ENCODE assay signal across 21 cellular contexts in genomic region chr3:81622395-81622794, GRCh38.
"Had no signal": no experiment of that assay in that cellular context is flagged by ENCODE, and none has a peak within 500 bp of the region (broad histone marks: within the 10 kb centered on the region; RNA-seq: fewer than 3 reads in every experiment).

No MANE protein-coding gene starts in this region.

- H3K27ac ChIP-seq: body of pancreas, esophagus squamous epithelium, gastrocnemius medialis, heart right ventricle, lower lobe of right lung, psoas muscle, right lobe of liver, spleen, upper lobe of left lung had no signal

- H3K9me3 ChIP-seq: body of pancreas, esophagus squamous epithelium, gastrocnemius medialis, heart right ventricle, lower lobe of right lung, psoas muscle, right lobe of liver, spleen, upper lobe of left lung had no signal

- H3K36me3 ChIP-seq: esophagus squamous epithelium, lower lobe of right lung, right lobe of liver, spleen, upper lobe of left lung had no signal

- H3K27me3 Mint-ChIP-seq: activated naive CD8-positive, alpha-beta T cell treated with anti-CD3 and anti-CD28 coated beads, Interleukin-2, amount 50 U/mL, for 24 hours; activated T-helper 17 cell treated with anti-CD3 and anti-CD28 coated beads, Interleukin-2, amount 50 U/mL, for 72 hours; central memory CD8-positive, alpha-beta T cell; stimulated activated naive CD8-positive, alpha-beta T cell treated with anti-CD3 and anti-CD28 coated beads, Interleukin-15, amount 100 ng/mL, for 72 hours had no signal

- H3K4me3 ChIP-seq: body of pancreas, esophagus squamous epithelium, gastrocnemius medialis, heart right ventricle, lower lobe of right lung, psoas muscle, right lobe of liver, spleen, upper lobe of left lung had no signal

- DNase-seq: activated CD4-positive, alpha-beta T cell treated with anti-CD3 and anti-CD28 coated beads for 1 hour; activated CD4-positive, alpha-beta T cell treated with anti-CD3 and anti-CD28 coated beads, Interleukin-2, amount 50 U/mL, for 48 hours; activated naive CD4-positive, alpha-beta T cell treated with anti-CD3 and anti-CD28 coated beads for 36 hours; activated naive CD8-positive, alpha-beta T cell treated with anti-CD3 and anti-CD28 coated beads, Interleukin-2, amount 50 U/mL, for 24 hours; body of pancreas; cortex of kidney; effector CD8-positive, alpha-beta T cell; esophagus squamous epithelium; gastrocnemius medialis; heart right ventricle; left colon; lower lobe of right lung; midbrain; psoas muscle; right lobe of liver; spleen; stimulated activated naive CD8-positive, alpha-beta T cell treated with anti-CD3 and anti-CD28 coated beads, Interleukin-15, amount 100 ng/mL, for 72 hours; T1000; upper lobe of left lung had no signal

- H3K9me3 Mint-ChIP-seq: activated naive CD4-positive, alpha-beta T cell treated with anti-CD3 and anti-CD28 coated beads for 36 hours; activated naive CD8-positive, alpha-beta T cell treated with anti-CD3 and anti-CD28 coated beads, Interleukin-2, amount 50 U/mL, for 24 hours; activated T-helper 17 cell treated with anti-CD3 and anti-CD28 coated beads, Interleukin-2, amount 50 U/mL, for 72 hours; central memory CD8-positive, alpha-beta T cell; stimulated activated naive CD8-positive, alpha-beta T cell treated with anti-CD3 and anti-CD28 coated beads, Interleukin-15, amount 100 ng/mL, for 72 hours had no signal

- ATAC-seq: activated naive CD8-positive, alpha-beta T cell treated with anti-CD3 and anti-CD28 coated beads, Interleukin-2, amount 50 U/mL, for 24 hours; activated T-helper 17 cell treated with anti-CD3 and anti-CD28 coated beads, Interleukin-2, amount 50 U/mL, for 72 hours; body of pancreas; gastrocnemius medialis; heart right ventricle; left colon; lower lobe of right lung; psoas muscle; right lobe of liver; stimulated activated naive CD8-positive, alpha-beta T cell treated with anti-CD3 and anti-CD28 coated beads, Interleukin-15, amount 100 ng/mL, for 72 hours had no signal

- H3K27me3 ChIP-seq: body of pancreas, esophagus squamous epithelium, gastrocnemius medialis, heart right ventricle, right lobe of liver, spleen, upper lobe of left lung had no signal

- H3K4me1 ChIP-seq: body of pancreas, esophagus squamous epithelium, lower lobe of right lung, psoas muscle, right lobe of liver, spleen, upper lobe of left lung had no signal

- H3K27ac Mint-ChIP-seq: activated naive CD4-positive, alpha-beta T cell treated with anti-CD3 and anti-CD28 coated beads for 36 hours; activated naive CD8-positive, alpha-beta T cell treated with anti-CD3 and anti-CD28 coated beads, Interleukin-2, amount 50 U/mL, for 24 hours; activated T-helper 17 cell treated with anti-CD3 and anti-CD28 coated beads, Interleukin-2, amount 50 U/mL, for 72 hours; stimulated activated naive CD8-positive, alpha-beta T cell treated with anti-CD3 and anti-CD28 coated beads, Interleukin-15, amount 100 ng/mL, for 72 hours had no signal

- H3K4me3 Mint-ChIP-seq: activated naive CD4-positive, alpha-beta T cell treated with anti-CD3 and anti-CD28 coated beads for 36 hours; activated naive CD8-positive, alpha-beta T cell treated with anti-CD3 and anti-CD28 coated beads, Interleukin-2, amount 50 U/mL, for 24 hours; activated T-helper 17 cell treated with anti-CD3 and anti-CD28 coated beads, Interleukin-2, amount 50 U/mL, for 72 hours; central memory CD8-positive, alpha-beta T cell; stimulated activated naive CD8-positive, alpha-beta T cell treated with anti-CD3 and anti-CD28 coated beads, Interleukin-15, amount 100 ng/mL, for 72 hours had no signal

- H3K4me1 Mint-ChIP-seq: activated naive CD8-positive, alpha-beta T cell treated with anti-CD3 and anti-CD28 coated beads, Interleukin-2, amount 50 U/mL, for 24 hours; central memory CD8-positive, alpha-beta T cell; stimulated activated naive CD8-positive, alpha-beta T cell treated with anti-CD3 and anti-CD28 coated beads, Interleukin-15, amount 100 ng/mL, for 72 hours had no signal
